In the genomic region with DNA sequence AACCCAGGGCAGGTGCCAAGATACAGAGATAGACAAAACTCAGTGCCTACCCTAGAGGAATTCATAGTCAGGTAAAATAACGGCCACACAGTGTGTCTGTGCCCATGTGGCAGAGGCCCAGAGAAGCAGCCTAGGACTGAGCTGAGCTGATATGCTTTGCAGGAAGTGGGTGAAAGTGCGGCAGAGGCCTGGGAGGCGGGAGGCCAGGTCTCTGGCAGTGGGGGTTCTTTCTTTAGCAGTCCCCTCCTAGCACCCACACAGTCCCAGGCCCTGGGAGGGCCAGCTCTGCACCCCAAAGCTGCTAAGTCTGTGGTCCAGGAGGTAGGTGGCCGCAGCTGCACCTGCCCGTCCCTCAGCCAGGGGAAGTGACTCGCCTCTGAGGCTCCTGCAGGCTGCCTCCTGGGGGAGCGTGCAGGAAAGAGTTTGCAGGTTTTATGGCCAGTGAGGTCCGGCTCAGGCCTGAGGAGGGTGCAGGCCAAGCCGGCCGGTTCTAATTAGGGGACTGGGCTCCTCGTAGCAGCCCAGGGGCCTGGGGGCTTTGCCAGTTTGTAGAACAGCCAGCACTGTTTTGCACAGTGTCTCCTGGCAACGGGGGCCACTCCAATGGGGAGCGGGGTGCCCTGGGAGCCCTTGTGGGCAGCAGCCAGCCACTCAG, we compare ENCODE assay signal across 10 cellular contexts.
DNase-seq lines count a peak whose midpoint lies in the region; ATAC-seq, FAIRE-seq and TF ChIP-seq lines count a peak whose summit lies in the region.
"Had no signal": no experiment of that assay in that cellular context is flagged by ENCODE, and none has a peak within 500 bp of the region (broad histone marks: within the 10 kb centered on the region; RNA-seq: fewer than 3 reads in every experiment).

No MANE protein-coding gene starts in this region.

- H3K36me3 Mint-ChIP-seq in activated naive CD8-positive, alpha-beta T cell treated with anti-CD3 and anti-CD28 coated beads, Interleukin-2, amount 50 U/mL, for 24 hours (ENCODE audit: low read depth): no peaks in the 10 kb centered on the region
- H3K36me3 Mint-ChIP-seq in activated T-helper 2 cell treated with anti-CD3 and anti-CD28 coated beads, Interferon-gamma antibody, Interleukin-2, Interleukin-4, amounts not matched to agents 10 μg/mL and 5 μg/mL and 100 μg/mL, durations not matched to agents 14 hours and 24 hours and 36 hours (ENCODE audit: low read depth): no peaks in the 10 kb centered on the region

- in situ Hi-C loops in HepG2 (cut with HindIII; ENCODE audit: extremely low pct_ligation_motif_present, low pct_unique_long_range_greater_than_20kb): no loop called here

- FAIRE-seq in HepG2 (lab: Jason Lieb, UNC): no peak

- H3K27ac ChIP-seq in BLaER1 (peak overlapping the region; percentile 81), HepG2 (ENCODE audit: extremely low read length, insufficient read depth, low read length) (peak overlapping the region; percentile 38), ovary (no peak overlapping the region)
- H3K27ac ChIP-seq: GM23248 had no signal

- H3K9me3 Mint-ChIP-seq in activated naive CD8-positive, alpha-beta T cell treated with anti-CD3 and anti-CD28 coated beads, Interleukin-2, amount 50 U/mL, for 24 hours: no peaks in the 10 kb centered on the region
- no peaks in the 10 kb centered on the region for H3K9me3 Mint-ChIP-seq in activated T-helper 2 cell treated with anti-CD3 and anti-CD28 coated beads, Interferon-gamma antibody, Interleukin-2, Interleukin-4, amounts not matched to agents 10 μg/mL and 5 μg/mL and 100 μg/mL, durations not matched to agents 14 hours and 24 hours and 36 hours

- no peaks in the 10 kb centered on the region for H3K79me2 ChIP-seq in HepG2 (ENCODE audit: insufficient read depth, low read length)

- 0 out of 2 replicates have a peak, but pooled peaks cover under 1% of the 10 kb centered on the region for H3K9me3 ChIP-seq in BLaER1
- no peaks in the 10 kb centered on the region for H3K9me3 ChIP-seq in HepG2 (ENCODE audit: low read length)
- no peaks in the 10 kb centered on the region for H3K9me3 ChIP-seq in ovary

- WGBS in HepG2 (ENCODE audit: low lambda C conversion rate): 9% methylated on average over 6 of the region's 13 CpGs
- WGBS in ovary, 3 donors: 68 to 76% (median 75%) methylated on average over 11 to 13 of the region's 13 CpGs

- peak; percentile 41; the same call in 1 of the 2 replicates for TF ChIP-seq RAD21 in HepG2 (CRISPR knock-in tag; IDR thresholded peaks at IDR 0.05)

- ATAC-seq in activated naive CD8-positive, alpha-beta T cell treated with anti-CD3 and anti-CD28 coated beads, Interleukin-2, amount 50 U/mL, for 24 hours: peak; percentile 61
- ATAC-seq in HepG2 (peak; percentile 72), HG03439 (IDR thresholded peaks at IDR 0.05; ENCODE audit: unreplicated experiment) (no peak)

- TF ChIP-seq CTCF in HepG2 (CRISPR knock-in tag; IDR thresholded peaks at IDR 0.05) (peak; percentile 38), ovary (IDR thresholded peaks at IDR 0.05) (no peak)

- peak overlapping the region; percentile 2; the same call in 1 of the 2 replicates for H3K4me3 ChIP-seq in BLaER1
- no peak overlapping the region; the same call in 1 of the 2 replicates for H3K4me3 ChIP-seq in Jurkat, Clone E6-1 (ENCODE audit: low read length)
- H3K4me3 ChIP-seq in HepG2 (replicated peaks in 1 of 3; ENCODE audit: insufficient read depth in 1 of 3, low read depth in 2 of 3, low read length in 3 of 3): peak overlapping the region; percentile 32 to 75 (median 41)
- no peak overlapping the region for H3K4me3 ChIP-seq in ovary
- H3K4me3 ChIP-seq: GM23248 had no signal

- H3K27me3 Mint-ChIP-seq in activated naive CD8-positive, alpha-beta T cell treated with anti-CD3 and anti-CD28 coated beads, Interleukin-2, amount 50 U/mL, for 24 hours: peaks cover 2% of the 10 kb centered on the region
- no peaks in the 10 kb centered on the region for H3K27me3 Mint-ChIP-seq in activated T-helper 2 cell treated with anti-CD3 and anti-CD28 coated beads, Interferon-gamma antibody, Interleukin-2, Interleukin-4, amounts not matched to agents 10 μg/mL and 5 μg/mL and 100 μg/mL, durations not matched to agents 14 hours and 24 hours and 36 hours (ENCODE audit: low read depth)

- no peak overlapping the region for H3K4me3 Mint-ChIP-seq in activated naive CD8-positive, alpha-beta T cell treated with anti-CD3 and anti-CD28 coated beads, Interleukin-2, amount 50 U/mL, for 24 hours
- no peak overlapping the region for H3K4me3 Mint-ChIP-seq in activated T-helper 2 cell treated with anti-CD3 and anti-CD28 coated beads, Interferon-gamma antibody, Interleukin-2, Interleukin-4, amounts not matched to agents 10 μg/mL and 5 μg/mL and 100 μg/mL, durations not matched to agents 14 hours and 24 hours and 36 hours (ENCODE audit: low read depth)

- H3K9ac ChIP-seq in BLaER1 (0 out of 2 replicates have a peak overlapping the region, but pooled peaks have one; percentile 12), HepG2 (ENCODE audit: insufficient read depth, low read depth, low read length) (peak overlapping the region; percentile 53)
- H3K9ac ChIP-seq: GM23248 had no signal

- POLR2A ChIA-PET in HepG2 (lab: Yijun Ruan, JAX): interaction anchor here (0.7 to 5.0 kb wide), 11 partner anchors 10 to 151 kb away, joined by 3 to 26 read pairs (median 7); no protein-coding TSS in a partner anchor

- no peak overlapping the region for H3K27ac Mint-ChIP-seq in activated naive CD8-positive, alpha-beta T cell treated with anti-CD3 and anti-CD28 coated beads, Interleukin-2, amount 50 U/mL, for 24 hours
- H3K27ac Mint-ChIP-seq in activated T-helper 2 cell treated with anti-CD3 and anti-CD28 coated beads, Interferon-gamma antibody, Interleukin-2, Interleukin-4, amounts not matched to agents 10 μg/mL and 5 μg/mL and 100 μg/mL, durations not matched to agents 14 hours and 24 hours and 36 hours: no peak overlapping the region

- peaks cover 88% of the 10 kb centered on the region for H3K4me1 ChIP-seq in BLaER1
- peaks cover 62% of the 10 kb centered on the region for H3K4me1 ChIP-seq in HepG2 (ENCODE audit: insufficient read depth, low read length)
- H3K4me1 ChIP-seq in ovary (ENCODE audit: insufficient read depth): peaks cover 16% of the 10 kb centered on the region

- peak; percentile 80 for DNase-seq in Jurkat, Clone E6-1 (ENCODE audit: low read depth, low spot score)
- no peak for DNase-seq in activated naive CD8-positive, alpha-beta T cell treated with anti-CD3 and anti-CD28 coated beads, Interleukin-2, amount 50 U/mL, for 24 hours
- peak; percentile 31 for DNase-seq in HepG2 (ENCODE audit: low spot score)
- no peak for DNase-seq in ovary
- DNase-seq in NCI-H69 (lab: John Stamatoyannopoulos, UW): no peak
- DNase-seq in activated T-helper 2 cell treated with anti-CD3 and anti-CD28 coated beads, Interferon-gamma antibody, Interleukin-2, Interleukin-4, amounts not matched to agents 10 μg/mL and 5 μg/mL and 100 μg/mL, durations not matched to agents 14 hours and 24 hours and 36 hours (ENCODE audit: low spot score): no peak
- DNase-seq: DMS153, GM23248 had no signal

- intact Hi-C loops in HepG2 (cut with micrococcal nuclease; ENCODE audit: unreplicated experiment): loop anchor here (5.0 kb wide), 1 partner anchor 37 kb away; no protein-coding TSS in a partner anchor
- intact Hi-C loops in ovary (cut with DNase I): no loop called here
- intact Hi-C loops in activated T-helper 2 cell treated with anti-CD3 and anti-CD28 coated beads, Interferon-gamma antibody, Interleukin-2, Interleukin-4, amounts not matched to agents 10 μg/mL and 5 μg/mL and 100 μg/mL, durations not matched to agents 14 hours and 24 hours and 36 hours (cut with micrococcal nuclease): no loop called here

- TF ChIP-seq POLR2A in HepG2 (IDR thresholded peaks at IDR 0.05; ENCODE audit: insufficient read depth in 1 of 2, low read depth in 2 of 2, low read length in 2 of 2): no peak
- TF ChIP-seq POLR2A in ovary (IDR thresholded peaks at IDR 0.05): no peak

- BruUV-seq in HepG2 (replicated peaks; lab: Mats Ljungman, UMichigan): no TSS peak

- H3K36me3 ChIP-seq in BLaER1 (no peaks in the 10 kb centered on the region), HepG2 (replicated peaks in 1 of 2; ENCODE audit: control insufficient read depth in 1 of 2, insufficient read depth in 2 of 2, low read length in 2 of 2) (no peaks in the 10 kb centered on the region), ovary (no peaks in the 10 kb centered on the region)

- peak overlapping the region; percentile 83 for H3K4me2 ChIP-seq in BLaER1
- peak overlapping the region; percentile 94 for H3K4me2 ChIP-seq in HepG2 (ENCODE audit: low read depth, low read length)

- no peak for TF ChIP-seq EP300 in HepG2 (IDR thresholded peaks at IDR 0.05; ENCODE audit: low read depth in 2 of 2, low read length in 2 of 2)
- TF ChIP-seq EP300 in HepG2 (CRISPR knock-in tag; IDR thresholded peaks at IDR 0.05; ENCODE audit: borderline replicate concordance): no peak
- no peak for TF ChIP-seq EP300 in ovary (IDR thresholded peaks at IDR 0.05)

- H4K20me1 ChIP-seq in BLaER1: no peaks in the 10 kb centered on the region
- H4K20me1 ChIP-seq in HepG2 (ENCODE audit: insufficient read depth, low read length): no peaks in the 10 kb centered on the region

- no peak overlapping the region for H2AFZ ChIP-seq in HepG2 (ENCODE audit: low read length)
- H2AFZ ChIP-seq: GM23248 had no signal

- H3K4me1 Mint-ChIP-seq in activated naive CD8-positive, alpha-beta T cell treated with anti-CD3 and anti-CD28 coated beads, Interleukin-2, amount 50 U/mL, for 24 hours: peaks cover 8% of the 10 kb centered on the region
- peaks cover 8% of the 10 kb centered on the region for H3K4me1 Mint-ChIP-seq in activated T-helper 2 cell treated with anti-CD3 and anti-CD28 coated beads, Interferon-gamma antibody, Interleukin-2, Interleukin-4, amounts not matched to agents 10 μg/mL and 5 μg/mL and 100 μg/mL, durations not matched to agents 14 hours and 24 hours and 36 hours (ENCODE audit: low read depth)

- no peaks in the 10 kb centered on the region for H3K27me3 ChIP-seq in BLaER1
- H3K27me3 ChIP-seq in HepG2 (ENCODE audit: control insufficient read depth in 1 of 2, insufficient read depth in 2 of 2, low read length in 2 of 2): peaks cover 0 to 19% of the 10 kb centered on the region in 2 experiments; a peak in 4 of 5 replicates
- no peaks in the 10 kb centered on the region for H3K27me3 ChIP-seq in ovary

- CTCF ChIA-PET in HepG2 (lab: Yijun Ruan, JAX; ENCODE audit: low intra/inter-chr PET ratio, low total read pairs): no interaction called here

TF ChIP-seq in HepG2, 621 proteins besides CTCF, POLR2A, EP300 and RAD21 (continues in another document):
- TF ChIP-seq ZNF317 (CRISPR knock-in tag; IDR thresholded peaks at IDR 0.05) (0 out of 2 replicates have a peak, but pooled peaks have one; percentile 42), MZF1 (CRISPR knock-in tag; IDR thresholded peaks at IDR 0.05; ENCODE audit: borderline replicate concordance) (no peak)

Comparison
In these comparisons a context has a peak if more than half of its experiments do, and no peak if none do; other contexts are left out.
1. H3K27ac ChIP-seq: peak in BLaER1 (single experiment) and HepG2 (single experiment); none in ovary (0 of 2).
2. H3K4me3 ChIP-seq: peak in BLaER1 (single experiment) and HepG2 (3 of 3); none in Jurkat, Clone E6-1 (single experiment) and ovary (single experiment).
3. DNase-seq: peak in Jurkat, Clone E6-1 (single experiment) and HepG2 (single experiment); none in activated naive CD8-positive, alpha-beta T cell treated with anti-CD3 and anti-CD28 coated beads, Interleukin-2, amount 50 U/mL, for 24 hours (single experiment), ovary (0 of 5), NCI-H69 (single experiment) and activated T-helper 2 cell treated with anti-CD3 and anti-CD28 coated beads, Interferon-gamma antibody, Interleukin-2, Interleukin-4, amounts not matched to agents 10 μg/mL and 5 μg/mL and 100 μg/mL, durations not matched to agents 14 hours and 24 hours and 36 hours (single experiment).